ENCODE assay signal across 8 cellular contexts in genomic region chr2:177604291-177605065, GRCh38.
A peak's percentile ranks its signal among the peaks of the same experiment; 100 is the strongest.
DNase-seq lines count a peak whose midpoint lies in the region; ATAC-seq, FAIRE-seq and TF ChIP-seq lines count a peak whose summit lies in the region.

No MANE protein-coding gene starts in this region.

- H3F3A ChIP-seq in MM.1S (ENCODE audit: insufficient read depth, low read length) = peaks cover 5% of the 10 kb centered on the region; the same call in 1 of the 2 replicates

- no peak overlapping the region for H3K4me2 ChIP-seq in MM.1S (ENCODE audit: low read depth, low read length)

- H3K4me1 ChIP-seq in MM.1S (ENCODE audit: low read length) (peaks cover 17% of the 10 kb centered on the region), right cardiac atrium (ENCODE audit: control insufficient read depth, insufficient read depth, low read length) (no peaks in the 10 kb centered on the region), small intestine (ENCODE audit: control insufficient read depth in 2 of 2, insufficient read depth in 1 of 2, low read depth in 1 of 2, low read length in 1 of 2) (no peaks in the 10 kb centered on the region)

- intact Hi-C loops in right cardiac atrium (cut with DNase I) = no loop called here
- intact Hi-C loops in activated CD4-positive, alpha-beta T cell treated with anti-CD3 and anti-CD28 coated beads, Interleukin-2, amount 10 ng/mL, durations not matched to agents 24 days and 14 days (cut with micrococcal nuclease) = loop anchor here (1.0 to 10.0 kb wide), 3 partner anchors 52 to 269 kb away; a partner anchor contains a TSS

- H3K27ac ChIP-seq in MM.1S (ENCODE audit: low read length) (no peak overlapping the region), WERI-Rb-1 (no peak overlapping the region), right cardiac atrium (ENCODE audit: low read length) (peak overlapping the region; percentile 62), small intestine (ENCODE audit: low read depth in 1 of 2, low read length in 1 of 2) (no peak overlapping the region)

- 31% methylated on average over 3 of the region's 3 CpGs for WGBS in right cardiac atrium
- WGBS in small intestine, 3 donors = 58 to 73% (median 73%) methylated on average over 3 of the region's 3 CpGs

- H3K36me3 Mint-ChIP-seq in activated CD4-positive, alpha-beta T cell treated with anti-CD3 and anti-CD28 coated beads, Interleukin-2, amount 10 ng/mL, durations not matched to agents 24 days and 14 days (ENCODE audit: low read depth) = no peaks in the 10 kb centered on the region

- no peaks in the 10 kb centered on the region for H3K4me1 Mint-ChIP-seq in activated CD4-positive, alpha-beta T cell treated with anti-CD3 and anti-CD28 coated beads, Interleukin-2, amount 10 ng/mL, durations not matched to agents 24 days and 14 days

- H3K9me3 ChIP-seq in MM.1S (replicated peaks; ENCODE audit: insufficient read depth, low read length) (no peaks in the 10 kb centered on the region), WERI-Rb-1 (ENCODE audit: severe bottlenecking) (no peaks in the 10 kb centered on the region), right cardiac atrium (ENCODE audit: control insufficient read depth, low read length) (no peaks in the 10 kb centered on the region), small intestine (ENCODE audit: control insufficient read depth, low read depth) (no peaks in the 10 kb centered on the region)

- peaks cover 4% of the 10 kb centered on the region for H3K27me3 Mint-ChIP-seq in activated CD4-positive, alpha-beta T cell treated with anti-CD3 and anti-CD28 coated beads, Interleukin-2, amount 10 ng/mL, durations not matched to agents 24 days and 14 days

- H3K4me3 ChIP-seq in MM.1S (ENCODE audit: low read length) (no peak overlapping the region), WERI-Rb-1 (ENCODE audit: low read depth, low read length) (no peak overlapping the region), right cardiac atrium (ENCODE audit: low read length) (no peak overlapping the region), small intestine (ENCODE audit: low read depth in 1 of 2, low read length in 2 of 2) (no peak overlapping the region)

- no peak for FAIRE-seq in small intestine (lab: Jason Lieb, UNC)

- no peak overlapping the region for H3K27ac Mint-ChIP-seq in activated CD4-positive, alpha-beta T cell treated with anti-CD3 and anti-CD28 coated beads, Interleukin-2, amount 10 ng/mL, durations not matched to agents 24 days and 14 days

- H3K27me3 ChIP-seq in MM.1S (replicated peaks; ENCODE audit: insufficient read depth, low read length) (no peaks in the 10 kb centered on the region), WERI-Rb-1 (ENCODE audit: insufficient read depth, low read depth, severe bottlenecking) (no peaks in the 10 kb centered on the region), right cardiac atrium (ENCODE audit: control insufficient read depth, insufficient read depth) (no peaks in the 10 kb centered on the region), small intestine (ENCODE audit: control insufficient read depth in 2 of 2, insufficient read depth in 2 of 2, low read length in 2 of 2) (no peaks in the 10 kb centered on the region)

- H3K9me2 ChIP-seq in MM.1S (replicated peaks; ENCODE audit: insufficient read depth, low read length) = no peaks in the 10 kb centered on the region

- H4K20me1 ChIP-seq in MM.1S (ENCODE audit: insufficient read depth, low read length) = no peaks in the 10 kb centered on the region

- H3K79me2 ChIP-seq in MM.1S (ENCODE audit: low read length) = no peaks in the 10 kb centered on the region

- no peak overlapping the region for H2AFZ ChIP-seq in MM.1S (ENCODE audit: low read length)

- peak; percentile 76 to 77 for ATAC-seq in right cardiac atrium

- TF ChIP-seq CTCF in MM.1S (IDR thresholded peaks at IDR 0.05; ENCODE audit: low read length) = peak; percentile 85
- TF ChIP-seq CTCF in WERI-Rb-1 (IDR thresholded peaks at IDR 0.05; ENCODE audit: low read depth, low read length) = peak; percentile 70

- no peak overlapping the region for H3K9ac ChIP-seq in MM.1S (ENCODE audit: low read length)

- H3K9me3 Mint-ChIP-seq in activated CD4-positive, alpha-beta T cell treated with anti-CD3 and anti-CD28 coated beads, Interleukin-2, amount 10 ng/mL, durations not matched to agents 24 days and 14 days = peaks cover 4% of the 10 kb centered on the region

- DNase-seq in NOMO-1 treated with DMSO at 0.1 percent for 48 hours (lab: John Stamatoyannopoulos, UW; ENCODE audit: unreplicated experiment) (peak; percentile 3), NOMO-1 treated with dmso at 0.1 percent for 144 hours (lab: John Stamatoyannopoulos, UW; ENCODE audit: unreplicated experiment) (no peak), MM.1S (peak; percentile 44), WERI-Rb-1 (peak; percentile 25), right cardiac atrium (no peak), small intestine (peak; percentile 33), cerebellar nuclear complex (lab: John Stamatoyannopoulos, UW) (no peak)
- no peak for DNase-seq in activated CD4-positive, alpha-beta T cell treated with anti-CD3 and anti-CD28 coated beads, Interleukin-2, amount 10 ng/mL, durations not matched to agents 24 days and 14 days

- no peak overlapping the region for H3K4me3 Mint-ChIP-seq in activated CD4-positive, alpha-beta T cell treated with anti-CD3 and anti-CD28 coated beads, Interleukin-2, amount 10 ng/mL, durations not matched to agents 24 days and 14 days

- no peaks in the 10 kb centered on the region for H3K36me3 ChIP-seq in MM.1S (replicated peaks; ENCODE audit: insufficient read depth, low read length)
- H3K36me3 ChIP-seq in WERI-Rb-1 = no peaks in the 10 kb centered on the region
- no peaks in the 10 kb centered on the region for H3K36me3 ChIP-seq in small intestine (ENCODE audit: control insufficient read depth in 2 of 2, insufficient read depth in 2 of 2, low read length in 2 of 2)

Comparison
In these comparisons a context has a peak if more than half of its experiments do, and no peak if none do; other contexts are left out.
1. DNase-seq: peak in NOMO-1 treated with DMSO at 0.1 percent for 48 hours (single experiment), MM.1S (single experiment), WERI-Rb-1 (single experiment) and small intestine (single experiment); none in NOMO-1 treated with dmso at 0.1 percent for 144 hours (single experiment), right cardiac atrium (0 of 3), cerebellar nuclear complex (0 of 2) and activated CD4-positive, alpha-beta T cell treated with anti-CD3 and anti-CD28 coated beads, Interleukin-2, amount 10 ng/mL, durations not matched to agents 24 days and 14 days (single experiment).